8 cellular contexts compared by ENCODE assay signal in genomic region chr6:110180228-110181008, GRCh38. TPM values are rescaled to one million over a fixed set of nuclear protein-coding genes. Genes with fewer than 3 reads are reported as not detected.
A peak's percentile ranks its signal among the peaks of the same experiment; 100 is the strongest.
DNase-seq lines count a peak whose midpoint lies in the region; TF ChIP-seq lines count a peak whose summit lies in the region.

Gene CDC40 (plus strand): TSS chr6:110180427. CDS start chr6:110180445, 18 bp downstream.

- in situ Hi-C loops in Caki2 (cut with HindIII; ENCODE audit: low pct_unique_long_range_greater_than_20kb, low sequenced_read_pairs), result no loop called here
- in situ Hi-C loops in astrocyte of the cerebellum (cut with HindIII; ENCODE audit: low sequenced_read_pairs), result no loop called here

- H3K9me3 ChIP-seq in iPS-18c (ENCODE audit: control insufficient read depth, insufficient read depth, low read length), result no peaks in the 10 kb centered on the region

- H3K27me3 ChIP-seq in HL-60 (ENCODE audit: insufficient read depth, poor library complexity, severe bottlenecking), result no peaks in the 10 kb centered on the region

- H3K4me3 ChIP-seq in HL-60 (replicated peaks; ENCODE audit: insufficient read depth, low read length), result peak within 1 kb of the TSS; percentile 92
- H3K4me3 ChIP-seq in astrocyte of the cerebellum (ENCODE audit: low read depth, low read length), result peak within 1 kb of the TSS; percentile 84
- peak within 1 kb of the TSS; percentile 98 for H3K4me3 ChIP-seq in iPS-18c (ENCODE audit: insufficient read depth, low read depth, low read length)

- peak within 1 kb of the TSS; percentile 86 for H3K27ac ChIP-seq in HL-60 (replicated peaks)

- DNase-seq in Caki2 (ENCODE audit: low read depth) (no peak), GM20000 (ENCODE audit: low spot score) (peak; percentile 67), HL-60 (ENCODE audit: low read depth in 1 of 2, low spot score in 1 of 2) (peak; percentile 51 to 56), T-helper 2 cell (peak in 3 of 5 experiments; percentile 8 to 46 (median 36)), astrocyte of the cerebellum (ENCODE audit: low read depth) (no peak), DMS114 treated with DMSO at 0.1 percent for 48 hours (lab: John Stamatoyannopoulos, UW; ENCODE audit: unreplicated experiment) (no peak)
- DNase-seq in stimulated activated CD4-positive, alpha-beta T cell treated with anti-CD3 and anti-CD28 coated beads, Interleukin-12 subunit alpha, Interleukin-12 subunit beta, amount 100 ng/mL, for 48 hours (ENCODE audit: low read depth in 2 of 3, low spot score in 1 of 3), result peak in 2 of 3 donors; percentile 35 to 36

- TF ChIP-seq CTCF in GM20000 (IDR thresholded peaks at IDR 0.05; ENCODE audit: extremely low read depth, missing control alignments), result no peak
- no peak for TF ChIP-seq CTCF in HL-60 (IDR thresholded peaks at IDR 0.05; ENCODE audit: insufficient read depth, low read length)
- no peak for TF ChIP-seq CTCF in astrocyte of the cerebellum (IDR thresholded peaks at IDR 0.05; ENCODE audit: low read depth, low read length, missing control alignments)

RNA-seq across cellular contexts. Expression of gene CDC40, which starts in this region (rescaled TPM):
- 13.4 and 15.1 TPM in 2 replicates for total RNA-seq in Caki2 (2014; rRNA removed; shearing (Covaris generic); ENCODE audit: low replicate concordance)

Comparison
In these comparisons a context has a peak if more than half of its experiments do, and no peak if none do; other contexts are left out.
1. DNase-seq: peak in GM20000 (single experiment), HL-60 (2 of 2), T-helper 2 cell (3 of 5) and stimulated activated CD4-positive, alpha-beta T cell treated with anti-CD3 and anti-CD28 coated beads, Interleukin-12 subunit alpha, Interleukin-12 subunit beta, amount 100 ng/mL, for 48 hours (2 of 3); none in Caki2 (single experiment), astrocyte of the cerebellum (single experiment) and DMS114 treated with DMSO at 0.1 percent for 48 hours (single experiment).
2. Peak in every context shown above with its lines, with median percentiles within 50 percentile points of each other: H3K4me3 ChIP-seq.